8 cellular contexts compared by ENCODE assay signal in genomic region chr12:56300644-56301464, GRCh38. TPM values are rescaled to one million over a fixed set of nuclear protein-coding genes. Genes with fewer than 3 reads are reported as not detected.
A peak's percentile ranks its signal among the peaks of the same experiment; 100 is the strongest.
DNase-seq lines count a peak whose midpoint lies in the region; ATAC-seq and TF ChIP-seq lines count a peak whose summit lies in the region.

No MANE protein-coding gene starts in this region.

- peak overlapping the region; percentile 14 for H3K4me3 ChIP-seq in cardiac muscle cell
- peak overlapping the region; percentile 74 to 95 (median 86) for H3K4me3 ChIP-seq in gastrocnemius medialis

- peak overlapping the region; percentile 93 for H3K27ac ChIP-seq in cardiac muscle cell
- H3K27ac ChIP-seq in gastrocnemius medialis: peak overlapping the region; percentile 91 to 97 (median 94)

- no peaks in the 10 kb centered on the region for H3K9me3 ChIP-seq in cardiac muscle cell (ENCODE audit: low read depth)
- no peaks in the 10 kb centered on the region for H3K9me3 ChIP-seq in gastrocnemius medialis

- TF ChIP-seq CTCF in cardiac muscle cell (IDR thresholded peaks at IDR 0.05; ENCODE audit: low read depth, low read length) (no peak), gastrocnemius medialis (IDR thresholded peaks at IDR 0.05 in 4 of 5, conservative IDR thresholded peaks at IDR 0.05 in 1 of 5) (no peak)

- H3K9me3 Mint-ChIP-seq in activated CD4-positive, alpha-beta memory T cell treated with anti-CD3 and anti-CD28 coated beads for 36 hours: no peaks in the 10 kb centered on the region

- peaks cover 30% of the 10 kb centered on the region for H3K4me1 ChIP-seq in cardiac muscle cell (ENCODE audit: low read depth)
- H3K4me1 ChIP-seq in gastrocnemius medialis: peaks cover 61 to 63% of the 10 kb centered on the region in 2 donors

- H3K4me3 Mint-ChIP-seq in activated CD4-positive, alpha-beta memory T cell treated with anti-CD3 and anti-CD28 coated beads for 36 hours: peak overlapping the region; percentile 98

- H3K4me1 Mint-ChIP-seq in activated CD4-positive, alpha-beta memory T cell treated with anti-CD3 and anti-CD28 coated beads for 36 hours (ENCODE audit: low read depth): peaks cover 46% of the 10 kb centered on the region

- no peaks in the 10 kb centered on the region for H3K27me3 ChIP-seq in cardiac muscle cell
- H3K27me3 ChIP-seq in gastrocnemius medialis: no peaks in the 10 kb centered on the region

- ATAC-seq in gastrocnemius medialis (peak; percentile 40 to 44), HG03565 (IDR thresholded peaks at IDR 0.05; ENCODE audit: unreplicated experiment) (no peak)

- H3K36me3 ChIP-seq in cardiac muscle cell (peaks cover 4% of the 10 kb centered on the region), gastrocnemius medialis (no peaks in the 10 kb centered on the region)

- CTCF ChIA-PET in activated CD4-positive, alpha-beta memory T cell treated with anti-CD3 and anti-CD28 coated beads for 36 hours (lab: Charles Lee): interaction anchor here (0.7 to 1.6 kb wide), 2 partner anchors 20 to 148 kb away, joined by 4 read pairs; partner anchors contain the start of gene TIMELESS

- H3K27ac Mint-ChIP-seq in activated CD4-positive, alpha-beta memory T cell treated with anti-CD3 and anti-CD28 coated beads for 36 hours: peak overlapping the region; percentile 98

- in situ Hi-C loops in gastrocnemius medialis (cut with MboI; ENCODE audit: low sequenced_read_pairs in 4 of 4): no loop called here

- TF ChIP-seq POLR2A in gastrocnemius medialis (IDR thresholded peaks at IDR 0.05): no peak

- POLR2A ChIA-PET in activated CD4-positive, alpha-beta memory T cell treated with anti-CD3 and anti-CD28 coated beads for 36 hours (lab: Charles Lee): interaction anchor here (1.3 to 2.4 kb wide), 3 partner anchors 10 to 111 kb away, joined by 4 to 9 read pairs (median 5); partner anchors contain the start of genes PAN2 and SMARCC2

- intact Hi-C loops in activated CD4-positive, alpha-beta memory T cell treated with anti-CD3 and anti-CD28 coated beads for 36 hours (cut with micrococcal nuclease): loop anchor here (1.0 to 2.0 kb wide), 10 partner anchors 15 to 183 kb away; partner anchors contain the start of genes COQ10A, IL23A, MYL6 and PAN2
- intact Hi-C loops in gastrocnemius medialis (cut with DNase I; ENCODE audit: low total_unique reads): loop anchor here (1.0 to 2.0 kb wide), 4 partner anchors 15 to 108 kb away; no protein-coding TSS in a partner anchor

- DNase-seq in NCI-H82 (lab: John Stamatoyannopoulos, UW): peak; percentile 43
- no peak for DNase-seq in NCI-H82 treated with DMSO at 0.1 percent for 48 hours (lab: John Stamatoyannopoulos, UW; ENCODE audit: unreplicated experiment)
- DNase-seq in activated CD4-positive, alpha-beta memory T cell treated with anti-CD3 and anti-CD28 coated beads for 36 hours: no peak
- no peak for DNase-seq in cardiac muscle cell (ENCODE audit: low read depth in 1 of 2, low spot score in 1 of 2)
- no peak for DNase-seq in gastrocnemius medialis
- no peak for DNase-seq in RKO (ENCODE audit: low spot score)
- DNase-seq in GDM1 (lab: John Stamatoyannopoulos, UW): no peak

- H3K27me3 Mint-ChIP-seq in activated CD4-positive, alpha-beta memory T cell treated with anti-CD3 and anti-CD28 coated beads for 36 hours: no peaks in the 10 kb centered on the region

- H3K36me3 Mint-ChIP-seq in activated CD4-positive, alpha-beta memory T cell treated with anti-CD3 and anti-CD28 coated beads for 36 hours: peaks cover 25% of the 10 kb centered on the region

RNA-seq across cellular contexts. Expression of gene CS, which starts 0.7 kb away (rescaled TPM):
- 100 to 1,000 TPM; 304 to 309 TPM for total RNA-seq in activated CD4-positive, alpha-beta memory T cell treated with anti-CD3 and anti-CD28 coated beads for 36 hours
- 280 and 360 TPM in 2 replicates for total RNA-seq in cardiac muscle cell
- 243 and 289 TPM in 2 replicates for polyA plus RNA-seq in cardiac muscle cell
- total RNA-seq in gastrocnemius medialis: 100 to 1,000 TPM; 211 to 359 (median 271) TPM

RNA-seq across cellular contexts. Expression of gene CNPY2, which starts 14.9 kb away (rescaled TPM):
- total RNA-seq in activated CD4-positive, alpha-beta memory T cell treated with anti-CD3 and anti-CD28 coated beads for 36 hours: 10 to 100 TPM; 74.7 to 91.6 TPM
- total RNA-seq in cardiac muscle cell: 85.3 and 107 TPM in 2 replicates
- 245 and 302 TPM in 2 replicates for polyA plus RNA-seq in cardiac muscle cell
- 10 to 100 TPM; 21.7 to 59.1 (median 28.4) TPM for total RNA-seq in gastrocnemius medialis

RNA-seq across cellular contexts. Expression of gene PAN2, which starts 32.9 kb away (rescaled TPM):
- total RNA-seq in activated CD4-positive, alpha-beta memory T cell treated with anti-CD3 and anti-CD28 coated beads for 36 hours: 10 to 100 TPM; 49.0 to 51.2 TPM
- total RNA-seq in cardiac muscle cell (52.6 and 63.1 TPM in 2 replicates), gastrocnemius medialis (10 to 100 TPM in 2 of 4 donors, 1 to 10 TPM in 2; 7.8 to 33.0 (median 11.6) TPM)
- polyA plus RNA-seq in cardiac muscle cell: 72.7 and 76.0 TPM in 2 replicates

RNA-seq across cellular contexts. Expression of gene COQ10A, which starts 34.1 kb away (rescaled TPM):
- total RNA-seq in activated CD4-positive, alpha-beta memory T cell treated with anti-CD3 and anti-CD28 coated beads for 36 hours: 1 to 10 TPM; 6.3 to 7.0 TPM
- total RNA-seq in cardiac muscle cell (40.3 and 53.6 TPM in 2 replicates), gastrocnemius medialis (10 to 100 TPM; 17.7 to 90.1 (median 54.5) TPM)
- 65.6 and 67.2 TPM in 2 replicates for polyA plus RNA-seq in cardiac muscle cell

RNA-seq across cellular contexts. Expression of gene IL23A, which starts 37.8 kb away (rescaled TPM):
- total RNA-seq in activated CD4-positive, alpha-beta memory T cell treated with anti-CD3 and anti-CD28 coated beads for 36 hours: 10 to 100 TPM; 47.6 to 48.5 TPM
- total RNA-seq in cardiac muscle cell (0.63 TPM in 1 of 2 replicates, not detected in the other), gastrocnemius medialis (not detected)
- polyA plus RNA-seq in cardiac muscle cell: 0.52 TPM in 1 of 2 replicates, not detected in the other
